Comparison of ENCODE assay signal across 9 cellular contexts in the genomic region with DNA sequence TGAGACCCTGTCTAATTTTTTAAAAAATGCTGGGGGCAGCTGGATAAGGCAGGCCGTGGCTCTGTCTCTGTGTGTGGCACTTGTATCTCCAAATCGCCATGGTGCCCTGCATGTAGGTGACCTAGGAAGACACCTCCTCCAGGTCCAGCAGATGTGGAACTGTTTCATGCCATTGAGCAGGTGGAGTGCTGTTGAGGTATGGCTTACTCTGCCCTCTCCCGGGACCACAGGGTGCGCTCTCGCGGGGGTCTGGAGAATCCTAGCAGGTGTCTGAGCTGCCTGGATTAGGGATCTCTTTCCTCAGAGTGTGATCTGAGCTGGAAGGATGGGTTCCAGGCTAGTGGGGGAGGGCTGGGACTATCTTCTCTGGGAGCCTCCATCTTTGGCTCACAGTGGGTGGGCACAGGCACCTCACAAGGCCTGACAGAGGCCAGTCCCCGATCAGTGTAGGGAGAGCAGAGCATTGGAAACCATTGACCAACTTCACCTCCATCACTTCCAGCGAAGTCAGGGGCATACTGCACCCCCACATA.
DNase-seq lines count a peak whose midpoint lies in the region; ATAC-seq, FAIRE-seq and TF ChIP-seq lines count a peak whose summit lies in the region.
"Had no signal": no experiment of that assay in that cellular context is flagged by ENCODE, and none has a peak within 500 bp of the region (broad histone marks: within the 10 kb centered on the region; RNA-seq: fewer than 3 reads in every experiment).

No MANE protein-coding gene starts in this region.

- H3K4me1 ChIP-seq in ACC112 (ENCODE audit: control insufficient read depth, insufficient read depth, low read length, unreplicated experiment), result peaks cover 12% of the 10 kb centered on the region
- peaks cover 13% of the 10 kb centered on the region for H3K4me1 ChIP-seq in left ventricle myocardium inferior

- H3K4me3 Mint-ChIP-seq in activated T-helper 2 cell treated with anti-CD3 and anti-CD28 coated beads, Interferon-gamma antibody, Interleukin-2, Interleukin-4, amounts not matched to agents 10 μg/mL and 5 μg/mL and 100 μg/mL, durations not matched to agents 14 hours and 24 hours and 36 hours (ENCODE audit: low read depth), result peak overlapping the region; percentile 76
- H3K4me3 Mint-ChIP-seq in memory B cell, result peak overlapping the region; percentile 76

- peaks cover 67% of the 10 kb centered on the region for H3K4me1 Mint-ChIP-seq in activated T-helper 2 cell treated with anti-CD3 and anti-CD28 coated beads, Interferon-gamma antibody, Interleukin-2, Interleukin-4, amounts not matched to agents 10 μg/mL and 5 μg/mL and 100 μg/mL, durations not matched to agents 14 hours and 24 hours and 36 hours (ENCODE audit: low read depth)
- peaks cover 49% of the 10 kb centered on the region for H3K4me1 Mint-ChIP-seq in memory B cell

- H3K27me3 ChIP-seq in ACC112 (ENCODE audit: insufficient read depth, low read length), result peaks cover 4% of the 10 kb centered on the region; the same call in 1 of the 2 replicates
- peaks cover 3% of the 10 kb centered on the region for H3K27me3 ChIP-seq in left ventricle myocardium inferior (ENCODE audit: low read depth)
- H3K27me3 ChIP-seq: gastroesophageal sphincter had no signal

- H3K27me3 Mint-ChIP-seq in activated T-helper 2 cell treated with anti-CD3 and anti-CD28 coated beads, Interferon-gamma antibody, Interleukin-2, Interleukin-4, amounts not matched to agents 10 μg/mL and 5 μg/mL and 100 μg/mL, durations not matched to agents 14 hours and 24 hours and 36 hours (ENCODE audit: low read depth), result peaks cover 3% of the 10 kb centered on the region
- H3K27me3 Mint-ChIP-seq in memory B cell, result no peaks in the 10 kb centered on the region

- no peak for DNase-seq in GM12891 (ENCODE audit: insufficient read length, low spot score)
- no peak for DNase-seq in activated T-helper 2 cell treated with anti-CD3 and anti-CD28 coated beads, Interferon-gamma antibody, Interleukin-2, Interleukin-4, amounts not matched to agents 10 μg/mL and 5 μg/mL and 100 μg/mL, durations not matched to agents 14 hours and 24 hours and 36 hours (ENCODE audit: low spot score)
- no peak for DNase-seq in memory B cell (ENCODE audit: low spot score in 2 of 2)
- DNase-seq in left ventricle myocardium inferior, result no peak
- no peak for DNase-seq in HuH-7 (ENCODE audit: low spot score)

- no peak overlapping the region for H2AFZ ChIP-seq in ACC112 (ENCODE audit: low read length, unreplicated experiment)

- H3K9me3 Mint-ChIP-seq in activated T-helper 2 cell treated with anti-CD3 and anti-CD28 coated beads, Interferon-gamma antibody, Interleukin-2, Interleukin-4, amounts not matched to agents 10 μg/mL and 5 μg/mL and 100 μg/mL, durations not matched to agents 14 hours and 24 hours and 36 hours, result no peaks in the 10 kb centered on the region
- H3K9me3 Mint-ChIP-seq in memory B cell, result peaks cover 3% of the 10 kb centered on the region

- TF ChIP-seq POLR2A in GM12891 (IDR thresholded peaks at IDR 0.05; ENCODE audit: low read depth, low read length), result no peak

- H3K27ac ChIP-seq in ACC112 (ENCODE audit: low read depth, low read length), result peak overlapping the region; percentile 79
- H3K27ac ChIP-seq in left ventricle myocardium inferior (replicated peaks), result no peak overlapping the region

- H3K79me2 ChIP-seq in ACC112 (ENCODE audit: control insufficient read depth, insufficient read depth, low read length, unreplicated experiment), result no peaks in the 10 kb centered on the region

- no peak for TF ChIP-seq CTCF in left ventricle myocardium inferior (IDR thresholded peaks at IDR 0.05; ENCODE audit: borderline replicate concordance)

- H3K27ac Mint-ChIP-seq in activated T-helper 2 cell treated with anti-CD3 and anti-CD28 coated beads, Interferon-gamma antibody, Interleukin-2, Interleukin-4, amounts not matched to agents 10 μg/mL and 5 μg/mL and 100 μg/mL, durations not matched to agents 14 hours and 24 hours and 36 hours, result peak overlapping the region; percentile 96
- H3K27ac Mint-ChIP-seq in memory B cell, result peak overlapping the region; percentile 99

- intact Hi-C loops in activated T-helper 2 cell treated with anti-CD3 and anti-CD28 coated beads, Interferon-gamma antibody, Interleukin-2, Interleukin-4, amounts not matched to agents 10 μg/mL and 5 μg/mL and 100 μg/mL, durations not matched to agents 14 hours and 24 hours and 36 hours (cut with micrococcal nuclease), result loop anchor here (1.0 to 10.0 kb wide), 10 partner anchors 8 to 559 kb away; no protein-coding TSS in a partner anchor
- intact Hi-C loops in left ventricle myocardium inferior (cut with micrococcal nuclease), result no loop called here

- no peaks in the 10 kb centered on the region for H3K9me3 ChIP-seq in left ventricle myocardium inferior (replicated peaks)
- H3K9me3 ChIP-seq: gastroesophageal sphincter had no signal

- ATAC-seq in memory B cell (ENCODE audit: low read depth), result no peak
- ATAC-seq in GM18907 (IDR thresholded peaks at IDR 0.05; ENCODE audit: unreplicated experiment), result no peak
- no peak for ATAC-seq in GM18502 (IDR thresholded peaks at IDR 0.05; ENCODE audit: poor library complexity, unreplicated experiment)

- H3K36me3 Mint-ChIP-seq in activated T-helper 2 cell treated with anti-CD3 and anti-CD28 coated beads, Interferon-gamma antibody, Interleukin-2, Interleukin-4, amounts not matched to agents 10 μg/mL and 5 μg/mL and 100 μg/mL, durations not matched to agents 14 hours and 24 hours and 36 hours (ENCODE audit: low read depth), result no peaks in the 10 kb centered on the region
- H3K36me3 Mint-ChIP-seq in memory B cell, result peaks cover 3% of the 10 kb centered on the region

- FAIRE-seq in GM12891 (lab: Jason Lieb, UNC), result peak; percentile 79

- peak overlapping the region; percentile 43; the same call in 1 of the 2 replicates for H3K4me3 ChIP-seq in ACC112 (ENCODE audit: low read depth, low read length)
- no peak overlapping the region for H3K4me3 ChIP-seq in left ventricle myocardium inferior

- no peaks in the 10 kb centered on the region for H3K36me3 ChIP-seq in ACC112 (ENCODE audit: insufficient read depth, low read length)
- H3K36me3 ChIP-seq in left ventricle myocardium inferior, result no peaks in the 10 kb centered on the region
- H3K36me3 ChIP-seq: gastroesophageal sphincter had no signal

TF ChIP-seq in GM12891, 5 proteins besides CTCF, POLR2A, EP300 and RAD21:
- TF ChIP-seq PAX5 (IDR thresholded peaks at IDR 0.05; ENCODE audit: insufficient read depth, low read length, severe bottlenecking) (no peak), TAF1 (IDR thresholded peaks at IDR 0.05; ENCODE audit: low read depth, low read length) (no peak), SPI1 (IDR thresholded peaks at IDR 0.05; ENCODE audit: low read depth, low read length) (no peak), POU2F2 (IDR thresholded peaks at IDR 0.05; ENCODE audit: low read depth, low read length) (no peak), POLR2AphosphoS5 (IDR thresholded peaks at IDR 0.05; ENCODE audit: low read depth, low read length) (no peak)
